ENCODE assay signal across 1 cellular context in the genomic region with DNA sequence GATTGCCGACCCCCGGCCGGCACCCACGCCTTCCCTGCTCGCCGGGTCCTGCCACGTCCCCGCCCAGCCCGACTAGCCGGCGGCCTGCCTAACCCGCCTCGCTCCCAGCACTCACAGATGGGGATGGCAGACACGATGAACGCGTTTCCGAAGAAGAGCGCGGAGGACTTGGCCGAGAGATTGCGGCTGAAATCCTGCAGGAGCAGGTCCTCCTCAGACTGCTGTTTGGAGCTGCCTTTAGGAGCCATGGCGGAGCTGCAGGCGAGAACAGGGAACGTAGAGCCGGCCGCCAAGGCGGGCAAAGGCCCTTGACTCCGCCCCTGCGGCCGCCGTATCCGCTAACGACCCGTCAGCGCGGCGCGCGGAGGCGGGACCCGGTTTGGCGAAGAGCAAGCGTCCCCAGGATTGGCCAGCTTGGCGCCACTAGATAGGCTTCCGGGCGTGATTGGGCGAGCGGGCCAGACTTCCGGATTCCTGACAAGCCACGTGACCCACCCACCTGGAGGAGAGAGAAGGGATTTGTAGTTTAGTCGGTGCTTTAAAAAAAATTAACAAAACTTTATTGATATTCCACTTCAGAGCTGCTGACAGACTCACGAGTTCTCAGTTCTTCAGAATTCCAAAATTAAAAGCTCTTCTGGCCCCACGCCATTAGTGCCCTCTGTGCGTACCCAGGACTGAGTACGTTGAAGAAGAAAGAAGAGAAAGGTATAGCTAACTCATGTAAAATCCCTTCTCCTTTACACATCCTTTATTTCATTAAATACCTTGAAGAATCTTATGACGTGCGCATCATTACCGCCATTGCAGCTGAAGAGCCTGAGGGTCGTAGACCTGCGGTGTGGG.
TF ChIP-seq lines count a peak whose summit lies in the region.

TSS of gene SSR3 (minus strand) at position 276 of the 846 bp plus-strand sequence. CDS start at position 248, 28 bp downstream.

TF ChIP-seq in GM12878, 131 proteins besides CTCF, POLR2A, EP300 and RAD21 (continued from another document):
- TF ChIP-seq, protein P1, sequence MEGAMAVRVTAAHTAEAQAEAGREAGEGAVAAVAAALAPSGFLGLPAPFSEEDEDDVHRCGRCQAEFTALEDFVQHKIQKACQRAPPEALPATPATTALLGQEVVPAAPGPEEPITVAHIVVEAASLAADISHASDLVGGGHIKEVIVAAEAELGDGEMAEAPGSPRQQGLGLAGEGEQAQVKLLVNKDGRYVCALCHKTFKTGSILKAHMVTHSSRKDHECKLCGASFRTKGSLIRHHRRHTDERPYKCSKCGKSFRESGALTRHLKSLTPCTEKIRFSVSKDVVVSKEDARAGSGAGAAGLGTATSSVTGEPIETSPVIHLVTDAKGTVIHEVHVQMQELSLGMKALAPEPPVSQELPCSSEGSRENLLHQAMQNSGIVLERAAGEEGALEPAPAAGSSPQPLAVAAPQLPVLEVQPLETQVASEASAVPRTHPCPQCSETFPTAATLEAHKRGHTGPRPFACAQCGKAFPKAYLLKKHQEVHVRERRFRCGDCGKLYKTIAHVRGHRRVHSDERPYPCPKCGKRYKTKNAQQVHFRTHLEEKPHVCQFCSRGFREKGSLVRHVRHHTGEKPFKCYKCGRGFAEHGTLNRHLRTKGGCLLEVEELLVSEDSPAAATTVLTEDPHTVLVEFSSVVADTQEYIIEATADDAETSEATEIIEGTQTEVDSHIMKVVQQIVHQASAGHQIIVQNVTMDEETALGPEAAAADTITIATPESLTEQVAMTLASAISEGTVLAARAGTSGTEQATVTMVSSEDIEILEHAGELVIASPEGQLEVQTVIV (IDR thresholded peaks at IDR 0.05; ENCODE audit: borderline replicate concordance, partially characterized antibody): peak; percentile 97
- TF ChIP-seq ZNF24 (IDR thresholded peaks at IDR 0.05): no peak
